In genomic region chr3:120742198-120743080, GRCh38 we compare ENCODE assay signal across 8 cellular contexts. TPM values are rescaled to one million over a fixed set of nuclear protein-coding genes. Genes with fewer than 3 reads are reported as not detected.
DNase-seq lines count a peak whose midpoint lies in the region; ATAC-seq and TF ChIP-seq lines count a peak whose summit lies in the region.

TSS of gene GTF2E1 (plus strand) at chr3:120742744. CDS start at chr3:120750553, 7,809 bp downstream.
TSS of gene RABL3 (minus strand) at chr3:120742516. CDS start at chr3:120742507, 9 bp downstream.

- peak; percentile 99 for ATAC-seq in GM21529 (IDR thresholded peaks at IDR 0.05; ENCODE audit: unreplicated experiment)

- no peak for TF ChIP-seq CTCF in epithelial cell of esophagus (IDR thresholded peaks at IDR 0.05; ENCODE audit: insufficient read depth, low read depth, low read length, missing control alignments)

- H3K9me3 ChIP-seq in mononuclear cell (ENCODE audit: low read depth, low read length): no peaks in the 10 kb centered on the region

- H3K36me3 Mint-ChIP-seq in IgD-negative memory B cell: peaks cover 2% of the 10 kb centered on the region

- H3K27me3 Mint-ChIP-seq in IgD-negative memory B cell: no peaks in the 10 kb centered on the region

- H3K4me1 Mint-ChIP-seq in IgD-negative memory B cell: peaks cover 23 to 30% (median 27%) of the 10 kb centered on the region in 3 donors

- H3K4me1 ChIP-seq in mononuclear cell (ENCODE audit: insufficient read depth, low read length): peaks cover 23% of the 10 kb centered on the region

- H3K9me3 Mint-ChIP-seq in IgD-negative memory B cell: peaks cover 0 to 3% (median 0%) of the 10 kb centered on the region in 3 donors

- H3K27me3 ChIP-seq in mononuclear cell (ENCODE audit: insufficient read depth, low read length): no peaks in the 10 kb centered on the region

- H3K4me3 Mint-ChIP-seq in IgD-negative memory B cell: peak within 1 kb of the TSS; percentile 88 to 96 (median 93)

- H3K4me3 ChIP-seq in epithelial cell of esophagus (ENCODE audit: low read length): peak within 1 kb of the TSS; percentile 99
- H3K4me3 ChIP-seq in mononuclear cell (ENCODE audit: low read length): peak within 1 kb of the TSS; percentile 84

- H3K27ac Mint-ChIP-seq in IgD-negative memory B cell: peak within 1 kb of the TSS; percentile 54 to 99 (median 80)

- peak; percentile 100 for DNase-seq in DMS 273 treated with DMSO at 0.1 percent for 48 hours (lab: John Stamatoyannopoulos, UW)
- DNase-seq in OCI-M2 (lab: John Stamatoyannopoulos, UW; ENCODE audit: unreplicated experiment): peak; percentile 95
- DNase-seq in activated T-cell treated with anti-CD3 and anti-CD28 coated beads for 4 hours: peak; percentile 98
- DNase-seq in epithelial cell of esophagus (ENCODE audit: low read depth): peak; percentile 100
- DNase-seq in stimulated activated CD8-positive, alpha-beta memory T cell treated with anti-CD3 and anti-CD28 coated beads, Interleukin-4, amount 100 ng/mL, for 1 hour (ENCODE audit: low read depth in 2 of 2, low spot score in 1 of 2): peak; percentile 95 to 97

RNA-seq across cellular contexts. Expression of gene GTF2E1, which starts in this region (rescaled TPM):
- polyA plus RNA-seq in IgD-negative memory B cell: 12.2 TPM
- total RNA-seq in mononuclear cell: 7.9 TPM

RNA-seq across cellular contexts. Expression of gene RABL3, which starts in this region (rescaled TPM):
- 30.9 TPM for polyA plus RNA-seq in IgD-negative memory B cell
- 13.7 TPM for total RNA-seq in mononuclear cell

Comparison
In these comparisons a context has a peak if more than half of its experiments do, and no peak if none do; other contexts are left out.
1. Peak in every context shown above with its lines: DNase-seq, ATAC-seq and H3K4me3 ChIP-seq.